7 cellular contexts compared by ENCODE assay signal in the genomic region with DNA sequence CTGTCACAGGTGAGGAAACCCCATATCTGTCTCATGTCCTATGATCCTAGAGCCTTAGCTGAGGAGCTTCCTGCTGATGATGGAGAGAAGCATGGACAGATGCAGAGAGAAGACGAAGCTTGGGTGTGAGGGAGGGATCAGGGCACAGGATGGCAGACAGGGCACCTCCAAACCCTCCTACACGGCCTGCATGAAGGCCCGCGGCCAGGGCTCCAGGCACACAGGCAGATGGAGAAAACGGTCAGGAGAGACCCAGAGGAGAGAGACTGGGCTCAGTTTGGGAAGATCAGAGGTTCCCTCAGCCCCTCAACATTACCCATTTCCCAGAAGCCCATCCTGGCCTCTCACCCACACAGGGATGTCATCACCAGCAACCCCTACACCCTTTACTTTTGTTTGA. TPM values are rescaled to one million over a fixed set of nuclear protein-coding genes. Genes with fewer than 3 reads are reported as not detected.
"Had no signal": no experiment of that assay in that cellular context is flagged by ENCODE, and none has a peak within 500 bp of the region (broad histone marks: within the 10 kb centered on the region; RNA-seq: fewer than 3 reads in every experiment).

No MANE protein-coding gene starts in this region.

RNA-seq across cellular contexts. Expression of gene KIR2DL3, which starts 5.8 kb away (rescaled TPM):
- total RNA-seq: GM23248, GM23338, H1, H4, H7, H9, HFFc6 had no signal
- polyA plus RNA-seq: GM23248, GM23338, H1 had no signal

RNA-seq across cellular contexts. Expression of gene KIR3DL3, which starts 19.8 kb away (rescaled TPM):
- total RNA-seq: GM23248, GM23338, H1, H4, H7, H9, HFFc6 had no signal
- polyA plus RNA-seq: GM23248, GM23338, H1 had no signal

RNA-seq across cellular contexts. Expression of gene KIR2DL1, which starts 25.5 kb away (rescaled TPM):
- total RNA-seq: GM23248, GM23338, H1, H4, H7, H9, HFFc6 had no signal
- polyA plus RNA-seq: GM23248, GM23338, H1 had no signal

RNA-seq across cellular contexts. Expression of gene KIR2DL4, which starts 59.3 kb away (rescaled TPM):
- total RNA-seq: GM23248, GM23338, H1, H4, H7, H9, HFFc6 had no signal
- polyA plus RNA-seq: GM23248, GM23338, H1 had no signal
